1 cellular context compared by ENCODE assay signal in genomic region chr6:126182650-126183311, GRCh38.
TF ChIP-seq lines count a peak whose summit lies in the region.

No MANE protein-coding gene starts in this region.

TF ChIP-seq in WTC11, 78 proteins besides CTCF, POLR2A, EP300 and RAD21 (continued from another document):
- no peak for TF ChIP-seq ZNF532 (CRISPR knock-in tag; IDR thresholded peaks at IDR 0.05; ENCODE audit: borderline replicate concordance)
TF ChIP-seq in WTC11: peak in this region for 0.
